ENCODE assay signal across 20 cellular contexts in genomic region chr12:31508436-31509150, GRCh38.
A peak's percentile ranks its signal among the peaks of the same experiment; 100 is the strongest.
DNase-seq lines count a peak whose midpoint lies in the region; ATAC-seq, FAIRE-seq and TF ChIP-seq lines count a peak whose summit lies in the region.
"Had no signal": no experiment of that assay in that cellular context is flagged by ENCODE, and none has a peak within 500 bp of the region (broad histone marks: within the 10 kb centered on the region; RNA-seq: fewer than 3 reads in every experiment).

No MANE protein-coding gene starts in this region.

- peaks cover 40% of the 10 kb centered on the region for H3K4me1 Mint-ChIP-seq in WTC11
- peaks cover 53% of the 10 kb centered on the region for H3K4me1 Mint-ChIP-seq in stimulated activated memory B cell treated with anti-CD40 and anti-IgM and Interleukin-4, amounts not matched to agents 10 μg/mL and 1 μg/mL and 100 μg/mL, for 72 hours
- H3K4me1 Mint-ChIP-seq: activated CD4-positive, alpha-beta T cell treated with anti-CD3 and anti-CD28 coated beads for 36 hours; activated naive CD8-positive, alpha-beta T cell treated with anti-CD3 and anti-CD28 coated beads, Interleukin-2, amount 10 ng/mL, durations not matched to agents 7 days and 5 days; CD4-positive, alpha-beta memory T cell had no signal

- dilution Hi-C loops in keratinocyte (cut with MboI; ENCODE audit: extremely low pct_ligation_motif_present, low sequenced_read_pairs) = no loop called here

- H3K27me3 Mint-ChIP-seq in WTC11 (ENCODE audit: low read depth) = no peaks in the 10 kb centered on the region
- no peaks in the 10 kb centered on the region for H3K27me3 Mint-ChIP-seq in stimulated activated memory B cell treated with anti-CD40 and anti-IgM and Interleukin-4, amounts not matched to agents 10 μg/mL and 1 μg/mL and 100 μg/mL, for 72 hours
- H3K27me3 Mint-ChIP-seq: activated CD4-positive, alpha-beta T cell treated with anti-CD3 and anti-CD28 coated beads for 36 hours; dendritic cell treated with granulocyte-macrophage colony-stimulating factor and Interleukin-4, amounts not matched to agents 40 ng/mL and 50 ng/mL, for 4 days had no signal

- H3K36me3 ChIP-seq in keratinocyte (ENCODE audit: control insufficient read depth in 2 of 2, extremely low read depth in 1 of 2, insufficient read depth in 2 of 2, low read length in 2 of 2) = no peaks in the 10 kb centered on the region
- H3K36me3 ChIP-seq: breast epithelium, ovary, suprapubic skin had no signal

- no peak for TF ChIP-seq POLR2A in H54 (IDR thresholded peaks at IDR 0.05; ENCODE audit: low read depth, low read length)

- no peak overlapping the region for H2AFZ ChIP-seq in keratinocyte (ENCODE audit: control insufficient read depth, low read length)

- no peaks in the 10 kb centered on the region for H3K27me3 ChIP-seq in keratinocyte (ENCODE audit: control insufficient read depth, extremely low read depth, insufficient read depth, low read length)
- H3K27me3 ChIP-seq: breast epithelium, ovary, suprapubic skin had no signal

- peaks cover 26% of the 10 kb centered on the region for H3K4me1 ChIP-seq in keratinocyte (ENCODE audit: control insufficient read depth, extremely low read depth, insufficient read depth, low read length)
- H3K4me1 ChIP-seq: breast epithelium had no signal

- ATAC-seq in WTC11 (no peak), HG02798 (IDR thresholded peaks at IDR 0.05; ENCODE audit: poor library complexity, unreplicated experiment) (no peak)
- no peak for ATAC-seq in stimulated activated memory B cell treated with anti-CD40 and anti-IgM and Interleukin-4, amounts not matched to agents 10 μg/mL and 1 μg/mL and 100 μg/mL, for 72 hours
- ATAC-seq: activated CD4-positive, alpha-beta T cell treated with anti-CD3 and anti-CD28 coated beads for 36 hours; right cardiac atrium had no signal

- no peaks in the 10 kb centered on the region for H3K9me1 ChIP-seq in keratinocyte (ENCODE audit: control insufficient read depth, extremely low read depth, insufficient read depth, low read length)

- FAIRE-seq in H54 (lab: Jason Lieb, UNC) (peak; percentile 57), keratinocyte (lab: Jason Lieb, UNC) (no peak)

- H3K4me3 Mint-ChIP-seq in WTC11 = no peak overlapping the region
- H3K4me3 Mint-ChIP-seq in stimulated activated memory B cell treated with anti-CD40 and anti-IgM and Interleukin-4, amounts not matched to agents 10 μg/mL and 1 μg/mL and 100 μg/mL, for 72 hours = no peak overlapping the region
- H3K4me3 Mint-ChIP-seq: activated CD4-positive, alpha-beta T cell treated with anti-CD3 and anti-CD28 coated beads for 36 hours; activated naive CD8-positive, alpha-beta T cell treated with anti-CD3 and anti-CD28 coated beads, Interleukin-2, amount 10 ng/mL, durations not matched to agents 7 days and 5 days; CD4-positive, alpha-beta memory T cell; dendritic cell treated with granulocyte-macrophage colony-stimulating factor and Interleukin-4, amounts not matched to agents 40 ng/mL and 50 ng/mL, for 4 days had no signal

- H3K27ac Mint-ChIP-seq in WTC11 = peak overlapping the region; percentile 82
- H3K27ac Mint-ChIP-seq in stimulated activated memory B cell treated with anti-CD40 and anti-IgM and Interleukin-4, amounts not matched to agents 10 μg/mL and 1 μg/mL and 100 μg/mL, for 72 hours = peak overlapping the region; percentile 51
- H3K27ac Mint-ChIP-seq: activated CD4-positive, alpha-beta T cell treated with anti-CD3 and anti-CD28 coated beads for 36 hours; activated naive CD8-positive, alpha-beta T cell treated with anti-CD3 and anti-CD28 coated beads, Interleukin-2, amount 10 ng/mL, durations not matched to agents 7 days and 5 days; CD4-positive, alpha-beta memory T cell; dendritic cell treated with granulocyte-macrophage colony-stimulating factor and Interleukin-4, amounts not matched to agents 40 ng/mL and 50 ng/mL, for 4 days had no signal

- CTCF ChIA-PET in WTC11 (lab: Charles Lee) = no interaction called here

- TF ChIP-seq CTCF in WTC11 (IDR thresholded peaks at IDR 0.05) = no peak
- TF ChIP-seq CTCF in keratinocyte (optimal IDR thresholded peaks at IDR 0.05 in 1 of 3, IDR thresholded peaks at IDR 0.05 in 1 of 3, conservative IDR thresholded peaks at IDR 0.05 in 1 of 3; ENCODE audit: extremely low read depth in 1 of 3, insufficient read depth in 2 of 3, low read length in 3 of 3) = no peak

- H3K9me3 ChIP-seq in keratinocyte (ENCODE audit: control insufficient read depth, low read depth, low read length) = no peaks in the 10 kb centered on the region
- H3K9me3 ChIP-seq: ovary, suprapubic skin had no signal

- POLR2A ChIA-PET in WTC11 (lab: Charles Lee) = interaction anchor here (0.9 kb wide), 1 partner anchor 10 kb away, joined by 3 read pairs; no protein-coding TSS in a partner anchor

- no peaks in the 10 kb centered on the region for H4K20me1 ChIP-seq in keratinocyte (ENCODE audit: control insufficient read depth, extremely low read depth, insufficient read depth, low read length)

- peaks cover 15% of the 10 kb centered on the region for H3K9me3 Mint-ChIP-seq in WTC11
- H3K9me3 Mint-ChIP-seq in stimulated activated memory B cell treated with anti-CD40 and anti-IgM and Interleukin-4, amounts not matched to agents 10 μg/mL and 1 μg/mL and 100 μg/mL, for 72 hours = peaks cover 3% of the 10 kb centered on the region
- H3K9me3 Mint-ChIP-seq: activated naive CD8-positive, alpha-beta T cell treated with anti-CD3 and anti-CD28 coated beads, Interleukin-2, amount 10 ng/mL, durations not matched to agents 7 days and 5 days had no signal

- no peak overlapping the region for H3K4me3 ChIP-seq in keratinocyte (ENCODE audit: control insufficient read depth in 2 of 3, extremely low read depth in 1 of 3, insufficient read depth in 2 of 3, low read depth in 1 of 3, low read length in 3 of 3)
- H3K4me3 ChIP-seq: breast epithelium, ovary, suprapubic skin had no signal

- H3K27ac ChIP-seq in keratinocyte (ENCODE audit: control insufficient read depth, insufficient read depth, low read length) = peak overlapping the region; percentile 26
- H3K27ac ChIP-seq: breast epithelium, suprapubic skin had no signal

- no peaks in the 10 kb centered on the region for H3K79me2 ChIP-seq in keratinocyte (ENCODE audit: control insufficient read depth, insufficient read depth, low read length)

- H3K36me3 Mint-ChIP-seq in WTC11 = peaks cover 17% of the 10 kb centered on the region
- H3K36me3 Mint-ChIP-seq in stimulated activated memory B cell treated with anti-CD40 and anti-IgM and Interleukin-4, amounts not matched to agents 10 μg/mL and 1 μg/mL and 100 μg/mL, for 72 hours = no peaks in the 10 kb centered on the region
- H3K36me3 Mint-ChIP-seq: activated naive CD8-positive, alpha-beta T cell treated with anti-CD3 and anti-CD28 coated beads, Interleukin-2, amount 10 ng/mL, durations not matched to agents 7 days and 5 days; CD4-positive, alpha-beta memory T cell had no signal

- H3K4me2 ChIP-seq in keratinocyte (ENCODE audit: control insufficient read depth, extremely low read depth, insufficient read depth, low read depth, low read length) = no peak overlapping the region

- no peak for DNase-seq in H54 (ENCODE audit: insufficient read length, low spot score)
- no peak for DNase-seq in WTC11 (ENCODE audit: low spot score)
- DNase-seq in keratinocyte (ENCODE audit: low read depth, low spot score) = no peak
- no peak for DNase-seq in HUDEP-2 (lab: John Stamatoyannopoulos, UW; ENCODE audit: unreplicated experiment in 76 of 76)
- no peak for DNase-seq in NCI-H82 treated with DMSO at 0.1 percent for 48 hours (lab: John Stamatoyannopoulos, UW; ENCODE audit: unreplicated experiment)
- DNase-seq: activated CD4-positive, alpha-beta T cell treated with anti-CD3 and anti-CD28 coated beads for 36 hours; activated naive CD8-positive, alpha-beta T cell treated with anti-CD3 and anti-CD28 coated beads, Interleukin-2, amount 10 ng/mL, durations not matched to agents 7 days and 5 days; CD4-positive, alpha-beta memory T cell; DMS79; MM.1S; NCI-H1436 treated with DMSO at 0.1 percent for 48 hours; NCI-H69; ovary; right cardiac atrium; SHP77 treated with DMSO at 0.1 percent for 48 hours had no signal

- H3K9ac ChIP-seq in keratinocyte (ENCODE audit: control insufficient read depth, extremely low read depth, insufficient read depth, low read length) = no peak overlapping the region

TF ChIP-seq in WTC11, 78 proteins besides CTCF, POLR2A, EP300 and RAD21 (continues in another document):
- TF ChIP-seq IRF2 (CRISPR knock-in tag; IDR thresholded peaks at IDR 0.05; ENCODE audit: borderline replicate concordance, low read depth) = no peak
- no peak for TF ChIP-seq ZNF263 (CRISPR knock-in tag; IDR thresholded peaks at IDR 0.05; ENCODE audit: low read depth)
- TF ChIP-seq FOXP4 (CRISPR knock-in tag; IDR thresholded peaks at IDR 0.05) = no peak
- TF ChIP-seq GTF2I (CRISPR knock-in tag; conservative IDR thresholded peaks at IDR 0.05) = no peak
- no peak for TF ChIP-seq ZNF425 (CRISPR knock-in tag; conservative IDR thresholded peaks at IDR 0.05)
